Comparison of ENCODE assay signal across 8 cellular contexts in the genomic region with DNA sequence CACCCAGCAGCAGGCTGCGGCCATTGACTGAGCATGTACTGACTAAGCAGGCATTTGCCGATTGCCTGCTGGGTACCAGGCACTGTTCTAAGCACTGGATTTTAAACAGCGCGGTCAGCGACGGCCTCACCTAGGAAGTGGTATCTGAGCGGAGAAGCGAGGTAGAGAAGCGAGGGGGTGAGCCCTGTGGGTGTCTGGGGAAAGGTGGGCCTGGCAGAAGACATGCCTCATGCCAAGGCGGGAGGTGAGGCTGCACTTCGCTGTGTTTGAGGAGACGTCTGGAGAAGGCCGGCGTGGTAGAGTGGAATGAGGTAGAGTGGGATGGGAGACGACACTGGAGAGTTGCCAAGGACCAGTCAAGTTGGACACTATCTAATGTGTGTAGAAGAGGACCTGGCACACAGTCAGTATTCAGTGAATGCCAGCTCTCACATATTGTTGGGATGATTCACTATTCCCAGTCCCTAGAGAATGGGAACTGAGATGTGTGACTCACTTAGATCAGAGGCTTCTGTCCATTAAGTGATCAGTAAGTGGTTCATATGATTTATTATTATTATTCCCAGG. TPM values are rescaled to one million over a fixed set of nuclear protein-coding genes. Genes with fewer than 3 reads are reported as not detected.
DNase-seq lines count a peak whose midpoint lies in the region; ATAC-seq, FAIRE-seq and TF ChIP-seq lines count a peak whose summit lies in the region.

No MANE protein-coding gene starts in this region.

- POLR2A ChIA-PET in activated CD4-positive, alpha-beta memory T cell treated with anti-CD3 and anti-CD28 coated beads for 36 hours (lab: Charles Lee) = no interaction called here

- peaks cover 12% of the 10 kb centered on the region for H3K4me1 Mint-ChIP-seq in activated CD4-positive, alpha-beta memory T cell treated with anti-CD3 and anti-CD28 coated beads for 36 hours (ENCODE audit: low read depth)

- FAIRE-seq in urothelium cell line (lab: Jason Lieb, UNC) (peak; percentile 77), small intestine (lab: Jason Lieb, UNC) (no peak)

- H3K36me3 ChIP-seq in left ventricle myocardium inferior = no peaks in the 10 kb centered on the region
- H3K36me3 ChIP-seq in small intestine (ENCODE audit: control insufficient read depth in 2 of 2, insufficient read depth in 2 of 2, low read length in 2 of 2) = no peaks in the 10 kb centered on the region
- H3K36me3 ChIP-seq in testis (ENCODE audit: low read depth, missing control alignments) = no peaks in the 10 kb centered on the region

- ATAC-seq in Right ventricle myocardium superior (ENCODE audit: poor library complexity) = peak; percentile 26
- peak; percentile 47 to 71 for ATAC-seq in right cardiac atrium
- ATAC-seq in left lobe of liver = no peak

- H3K27me3 ChIP-seq in left ventricle myocardium inferior (ENCODE audit: low read depth) = peaks cover 29% of the 10 kb centered on the region
- no peaks in the 10 kb centered on the region for H3K27me3 ChIP-seq in right cardiac atrium (ENCODE audit: control insufficient read depth, insufficient read depth)
- H3K27me3 ChIP-seq in small intestine (ENCODE audit: control insufficient read depth in 2 of 2, insufficient read depth in 2 of 2, low read length in 2 of 2) = no peaks in the 10 kb centered on the region
- H3K27me3 ChIP-seq in testis = no peaks in the 10 kb centered on the region

- H3K4me1 ChIP-seq in left ventricle myocardium inferior = peaks cover 22% of the 10 kb centered on the region
- peaks cover 7% of the 10 kb centered on the region for H3K4me1 ChIP-seq in right cardiac atrium (ENCODE audit: control insufficient read depth, insufficient read depth, low read length)
- peaks cover 0 to 4% of the 10 kb centered on the region in 2 donors for H3K4me1 ChIP-seq in small intestine (ENCODE audit: control insufficient read depth in 2 of 2, insufficient read depth in 1 of 2, low read depth in 1 of 2, low read length in 1 of 2)
- no peaks in the 10 kb centered on the region for H3K4me1 ChIP-seq in testis

- no peaks in the 10 kb centered on the region for H3K9me3 Mint-ChIP-seq in activated CD4-positive, alpha-beta memory T cell treated with anti-CD3 and anti-CD28 coated beads for 36 hours

- no peak overlapping the region for H3K4me3 ChIP-seq in left ventricle myocardium inferior
- no peak overlapping the region for H3K4me3 ChIP-seq in right cardiac atrium (ENCODE audit: low read length)
- no peak overlapping the region for H3K4me3 ChIP-seq in small intestine (ENCODE audit: low read depth in 1 of 2, low read length in 2 of 2)
- no peak overlapping the region for H3K4me3 ChIP-seq in testis

- H3K27ac ChIP-seq in left ventricle myocardium inferior (replicated peaks) (no peak overlapping the region), right cardiac atrium (ENCODE audit: low read length) (no peak overlapping the region), small intestine (ENCODE audit: low read depth in 1 of 2, low read length in 1 of 2) (no peak overlapping the region), testis (no peak overlapping the region)

- CTCF ChIA-PET in activated CD4-positive, alpha-beta memory T cell treated with anti-CD3 and anti-CD28 coated beads for 36 hours (lab: Charles Lee) = interaction anchor here (1.5 kb wide), 1 partner anchor 10 kb away, joined by 4 read pairs; no protein-coding TSS in a partner anchor

- 73% methylated on average over 15 of the region's 15 CpGs for WGBS in right cardiac atrium
- 87 to 94% (median 94%) methylated on average over 15 of the region's 15 CpGs for WGBS in small intestine, 3 donors
- 68 to 73% methylated on average over 15 of the region's 15 CpGs for WGBS in testis, 2 donors

- TF ChIP-seq POLR2A in testis (IDR thresholded peaks at IDR 0.05) = no peak

- peaks cover 1% of the 10 kb centered on the region for H3K36me3 Mint-ChIP-seq in activated CD4-positive, alpha-beta memory T cell treated with anti-CD3 and anti-CD28 coated beads for 36 hours

- H3K9me3 ChIP-seq in left ventricle myocardium inferior (replicated peaks) (no peaks in the 10 kb centered on the region), right cardiac atrium (ENCODE audit: control insufficient read depth, low read length) (no peaks in the 10 kb centered on the region), small intestine (ENCODE audit: control insufficient read depth, low read depth) (no peaks in the 10 kb centered on the region), testis (no peaks in the 10 kb centered on the region)

- H3K27ac Mint-ChIP-seq in activated CD4-positive, alpha-beta memory T cell treated with anti-CD3 and anti-CD28 coated beads for 36 hours = no peak overlapping the region

- no peak for TF ChIP-seq CTCF in left ventricle myocardium inferior (IDR thresholded peaks at IDR 0.05; ENCODE audit: borderline replicate concordance)
- TF ChIP-seq CTCF in testis (IDR thresholded peaks at IDR 0.05) = no peak

- intact Hi-C loops in Right ventricle myocardium superior (cut with DNase I) (no loop called here), left ventricle myocardium inferior (cut with micrococcal nuclease) (no loop called here), right cardiac atrium (cut with DNase I) (no loop called here), testis (cut with DNase I; ENCODE audit: low total_unique reads) (no loop called here)
- intact Hi-C loops in activated CD4-positive, alpha-beta memory T cell treated with anti-CD3 and anti-CD28 coated beads for 36 hours (cut with micrococcal nuclease) = loop anchor here (10.0 kb wide), 1 partner anchor 1909 kb away; no protein-coding TSS in a partner anchor

- peak overlapping the region; percentile 74 for H3K4me3 Mint-ChIP-seq in activated CD4-positive, alpha-beta memory T cell treated with anti-CD3 and anti-CD28 coated beads for 36 hours

- no peaks in the 10 kb centered on the region for H3K27me3 Mint-ChIP-seq in activated CD4-positive, alpha-beta memory T cell treated with anti-CD3 and anti-CD28 coated beads for 36 hours

- DNase-seq in Right ventricle myocardium superior = no peak
- DNase-seq in left ventricle myocardium inferior = no peak
- no peak for DNase-seq in activated CD4-positive, alpha-beta memory T cell treated with anti-CD3 and anti-CD28 coated beads for 36 hours
- peak in 1 of 3 donors; percentile 55 for DNase-seq in right cardiac atrium
- DNase-seq in urothelium cell line (ENCODE audit: low spot score) = peak; percentile 89
- no peak for DNase-seq in small intestine
- DNase-seq in testis = no peak
- DNase-seq in left lobe of liver (ENCODE audit: low spot score) = no peak

RNA-seq across cellular contexts. Expression of gene SYCE1L, which starts 14.4 kb away (rescaled TPM):
- total RNA-seq in Right ventricle myocardium superior = 0.46 TPM
- 0.66 TPM for total RNA-seq in left ventricle myocardium inferior
- 1 to 10 TPM; 3.9 to 5.0 TPM for total RNA-seq in activated CD4-positive, alpha-beta memory T cell treated with anti-CD3 and anti-CD28 coated beads for 36 hours
- total RNA-seq in right cardiac atrium = 1 to 10 TPM; 2.2 to 4.5 (median 3.4) TPM
- 0.70 TPM for polyA plus RNA-seq in right cardiac atrium
- 1 to 10 TPM; 4.1 to 5.8 (median 4.7) TPM for polyA plus RNA-seq in small intestine
- total RNA-seq in testis = 1 to 10 TPM; 7.8 to 7.9 TPM
- 20.7 TPM for polyA plus RNA-seq in testis (ENCODE audit: insufficient read depth, low read depth, low replicate concordance)
- 0.65 TPM for total RNA-seq in left lobe of liver

RNA-seq across cellular contexts. Expression of gene MON1B, which starts 22.6 kb away (rescaled TPM):
- total RNA-seq in Right ventricle myocardium superior = 15.9 TPM
- total RNA-seq in left ventricle myocardium inferior = 16.8 TPM
- total RNA-seq in activated CD4-positive, alpha-beta memory T cell treated with anti-CD3 and anti-CD28 coated beads for 36 hours = 10 to 100 TPM; 63.7 to 70.2 TPM
- total RNA-seq in right cardiac atrium = 10 to 100 TPM; 20.2 to 25.2 (median 23.2) TPM
- polyA plus RNA-seq in right cardiac atrium = 9.1 TPM
- polyA plus RNA-seq in small intestine = 10 to 100 TPM; 16.5 to 22.6 (median 17.3) TPM
- total RNA-seq in testis = 10 to 100 TPM; 25.4 to 30.5 TPM
- 18.6 TPM for polyA plus RNA-seq in testis (ENCODE audit: insufficient read depth, low read depth, low replicate concordance)
- 40.0 TPM for total RNA-seq in left lobe of liver
